In the genomic region with DNA sequence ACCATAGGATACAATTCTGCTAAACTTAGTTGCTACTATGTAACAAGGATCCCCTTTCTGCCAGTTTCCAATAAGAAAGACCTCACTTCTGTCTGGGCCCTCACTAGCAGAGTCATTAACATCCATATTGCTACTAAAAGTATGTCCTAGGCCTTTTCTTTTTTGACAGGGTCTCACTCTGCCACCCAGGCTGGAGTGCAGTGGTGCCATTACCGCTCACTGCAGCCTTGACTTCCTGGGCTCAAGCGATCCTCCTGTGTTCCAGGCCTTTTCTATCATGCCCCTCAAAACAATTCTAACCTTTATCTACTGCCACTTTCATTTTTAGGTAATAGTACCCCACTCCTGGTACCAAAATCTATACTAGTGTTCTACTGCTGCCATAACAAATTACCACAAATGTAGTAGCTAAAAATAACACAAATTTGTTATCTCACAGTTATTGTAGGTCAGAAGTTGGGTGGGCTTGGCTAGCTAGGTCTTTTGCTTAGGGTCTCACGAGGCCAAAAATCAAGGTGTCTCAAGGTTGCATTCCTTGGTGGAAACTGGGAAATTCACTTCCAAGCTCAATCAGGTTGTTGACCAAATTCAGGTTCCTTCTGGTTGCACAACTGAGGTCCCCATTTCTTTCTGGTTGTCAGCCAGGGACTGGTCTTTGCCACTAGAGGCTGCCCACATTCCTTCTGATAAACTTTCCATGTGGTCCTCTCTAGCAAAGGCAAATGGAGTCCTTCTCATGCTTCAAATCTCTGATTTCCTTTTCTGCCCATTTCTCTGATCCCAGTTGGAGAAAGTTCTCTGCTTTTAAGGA, we compare ENCODE assay signal across 1 cellular context.
TF ChIP-seq lines count a peak whose summit lies in the region.

No MANE protein-coding gene starts in this region.

TF ChIP-seq in endothelial cell of umbilical vein, 7 proteins besides CTCF, POLR2A, EP300 and RAD21 (continued from another document):
- no peak for TF ChIP-seq EZH2 (IDR thresholded peaks at IDR 0.05; ENCODE audit: borderline replicate concordance, low read depth, low read length, severe bottlenecking)
